ENCODE assay signal across 10 cellular contexts in the genomic region with DNA sequence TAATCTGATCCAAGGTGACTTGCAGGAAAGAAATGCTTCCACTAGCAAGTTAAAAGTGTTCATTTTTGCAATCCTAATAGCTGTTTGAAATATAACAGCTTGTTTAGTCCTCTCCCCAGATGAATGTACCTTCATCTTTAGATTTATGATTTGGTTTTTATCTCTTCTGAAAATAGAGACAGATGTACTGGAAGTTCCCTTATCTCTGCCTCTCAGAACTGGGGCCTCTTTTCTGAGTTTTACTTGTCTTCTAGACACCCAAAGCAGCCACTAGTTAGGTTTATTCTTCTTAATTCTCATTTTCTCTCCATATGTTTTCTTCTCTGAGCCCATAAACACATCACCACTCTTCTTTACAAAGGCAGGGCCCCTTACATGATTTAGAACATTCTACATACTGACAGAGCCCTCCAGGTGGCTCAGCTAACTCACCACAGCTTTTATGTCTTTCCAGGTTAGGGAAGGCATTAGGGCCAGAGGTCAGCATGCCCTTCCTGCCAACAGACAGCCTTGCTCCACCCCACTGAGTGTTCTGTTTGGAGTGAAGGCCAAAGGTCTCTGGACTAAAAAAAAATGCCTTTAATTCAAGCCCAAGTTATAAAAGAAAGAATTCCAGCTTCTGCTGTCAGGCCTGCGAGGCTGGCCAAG.
A peak's percentile ranks its signal among the peaks of the same experiment; 100 is the strongest.
DNase-seq lines count a peak whose midpoint lies in the region; ATAC-seq, FAIRE-seq and TF ChIP-seq lines count a peak whose summit lies in the region.
"Had no signal": no experiment of that assay in that cellular context is flagged by ENCODE, and none has a peak within 500 bp of the region (broad histone marks: within the 10 kb centered on the region; RNA-seq: fewer than 3 reads in every experiment).

No MANE protein-coding gene starts in this region.

- intact Hi-C loops in heart left ventricle (cut with DNase I): loop anchor here in 9 of 10 donors (2.0 to 10.0 kb wide), 8 partner anchors 75 to 220 kb away; partner anchors contain the start of gene MAP4K3 (in 5 of the 9)
- intact Hi-C loops in cardiac septum (cut with DNase I): loop anchor here (5.0 kb wide), 2 partner anchors 135 to 215 kb away; no protein-coding TSS in a partner anchor
- intact Hi-C loops in upper lobe of right lung (cut with DNase I): no loop called here

- no peak overlapping the region for H2BK15ac ChIP-seq in H1 (ENCODE audit: low read length)

- H3K4me3 Mint-ChIP-seq in naive B cell: no peak overlapping the region

- no peak overlapping the region for H4K91ac ChIP-seq in H1 (replicated peaks; ENCODE audit: insufficient read length, low read length)

- H4K20me1 ChIP-seq in H1 (replicated peaks in 1 of 2; ENCODE audit: control insufficient read depth in 1 of 2, insufficient read depth in 2 of 2, low read length in 2 of 2): no peaks in the 10 kb centered on the region
- H4K20me1 ChIP-seq: BLaER1 treated with 17β-estradiol and CSF1 and Interleukin-3, amounts not matched to agents 10 nM and 100 nM had no signal

- H3K18ac ChIP-seq in H1 (ENCODE audit: extremely low read depth, low read length): no peak overlapping the region

- no peak for TF ChIP-seq EP300 in H1 (IDR thresholded peaks at IDR 0.05; ENCODE audit: borderline replicate concordance in 1 of 2, low read depth in 2 of 2, low read length in 2 of 2)

- H3K9me3 Mint-ChIP-seq in naive B cell: no peaks in the 10 kb centered on the region

- H3K4ac ChIP-seq in H1 (replicated peaks; ENCODE audit: insufficient read length, low read depth, low read length): no peak overlapping the region

- peaks cover 0 to 4% (median 0%) of the 10 kb centered on the region in 3 donors for H3K27me3 Mint-ChIP-seq in naive B cell

- H3K27me3 ChIP-seq in heart left ventricle (no peaks in the 10 kb centered on the region), H1 (replicated peaks in 1 of 4; ENCODE audit: control insufficient read depth in 3 of 4, extremely low read depth in 1 of 4, insufficient read depth in 3 of 4, low read length in 3 of 4) (no peaks in the 10 kb centered on the region), upper lobe of right lung (no peaks in the 10 kb centered on the region)

- TF ChIP-seq POLR2A in heart left ventricle (IDR thresholded peaks at IDR 0.05): no peak
- TF ChIP-seq POLR2A in H1 (IDR thresholded peaks at IDR 0.05; ENCODE audit: control extremely low read depth in 1 of 2, low read depth in 2 of 2, low read length in 2 of 2): no peak

- H3K23me2 ChIP-seq in H1 (ENCODE audit: low read depth, low read length): no peaks in the 10 kb centered on the region

- no peak overlapping the region for H4K8ac ChIP-seq in H1 (ENCODE audit: extremely low read depth, insufficient read depth, low read length)

- 38 to 80% (median 56%) methylated on average over 1 of the region's 1 CpG for WGBS in heart left ventricle, 4 donors
- 79% methylated on average over 1 of the region's 1 CpG; no CpG with 5 or more reads in 1 of the 2 experiments for WGBS in H1 (ENCODE audit: extremely low coverage in 1 of 2, insufficient coverage in 1 of 2, insufficient read length in 1 of 2, insufficient replicate concordance in 2 of 2, low coverage in 1 of 2, low lambda C conversion rate in 2 of 2, missing lambda C conversion rate in 1 of 2), 2 experiments

- H3K79me1 ChIP-seq in H1 (ENCODE audit: low read depth, low read length): no peaks in the 10 kb centered on the region

- no peak overlapping the region for H3K4me2 ChIP-seq in H1 (ENCODE audit: insufficient read depth in 1 of 2, low read depth in 2 of 2, low read length in 2 of 2)

- H3K4me1 ChIP-seq in heart left ventricle (peaks cover 10 to 93% (median 73%) of the 10 kb centered on the region in 12 donors), H1 (replicated peaks in 1 of 4; ENCODE audit: control insufficient read depth in 3 of 4, insufficient read depth in 4 of 4, low read length in 3 of 4) (peaks cover 5 to 21% (median 15%) of the 10 kb centered on the region in 4 experiments), upper lobe of right lung (peaks cover 66% of the 10 kb centered on the region)

- H3K14ac ChIP-seq in H1 (ENCODE audit: insufficient read length): no peak overlapping the region

- POLR2A ChIA-PET in H1 (lab: Charles Lee; ENCODE audit: partially characterized antibody): interaction anchor here (0.7 kb wide), 1 partner anchor 82 kb away, joined by 3 read pairs; no protein-coding TSS in a partner anchor

- no peak for ATAC-seq in heart left ventricle
- no peak for ATAC-seq in naive B cell (ENCODE audit: low read depth in 2 of 2)
- peak; percentile 27 for ATAC-seq in upper lobe of right lung
- no peak for ATAC-seq in GM21423 (IDR thresholded peaks at IDR 0.05; ENCODE audit: unreplicated experiment)

- H2BK20ac ChIP-seq in H1 (ENCODE audit: low read length): no peak overlapping the region

- no peak overlapping the region for H3K56ac ChIP-seq in H1 (replicated peaks; ENCODE audit: insufficient read length, low read depth, low read length)

- H3K23ac ChIP-seq in H1 (ENCODE audit: insufficient read length): no peak overlapping the region

- DNase-seq in heart left ventricle (peak in 1 of 5 donors; percentile 27), cardiac septum (ENCODE audit: low spot score) (no peak), H1 (ENCODE audit: low read depth in 1 of 2, low spot score in 2 of 2) (no peak), naive B cell (no peak), upper lobe of right lung (no peak), DMS153 (lab: John Stamatoyannopoulos, UW) (no peak), NAMALWA (ENCODE audit: low spot score) (no peak)
- DNase-seq: NCI-H524 treated with DMSO at 0.1 percent for 48 hours had no signal

- FAIRE-seq in H1 (lab: Jason Lieb, UNC): no peak

- peak in 1 of 2 experiments; percentile 12; a peak in 1 of 4 replicates for TF ChIP-seq RAD21 in H1 (IDR thresholded peaks at IDR 0.05 in 1 of 2, conservative IDR thresholded peaks at IDR 0.05 in 1 of 2; ENCODE audit: low read depth in 2 of 2, low read length in 2 of 2)

- peaks cover 14 to 16% (median 16%) of the 10 kb centered on the region in 3 donors for H3K4me1 Mint-ChIP-seq in naive B cell

- peak overlapping the region in 5 of 6 donors; percentile 13 to 55 (median 31) for H3K27ac Mint-ChIP-seq in naive B cell

- H3K27ac ChIP-seq in heart left ventricle (peak overlapping the region; percentile 26 to 89 (median 76)), H1 (ENCODE audit: low read depth, low read length) (no peak overlapping the region), upper lobe of right lung (peak overlapping the region; percentile 45)
- H3K27ac ChIP-seq: BLaER1 treated with 17β-estradiol and CSF1 and Interleukin-3, amounts not matched to agents 10 nM and 100 nM had no signal

- H2BK12ac ChIP-seq in H1 (ENCODE audit: low read depth, low read length): no peak overlapping the region

- CTCF ChIA-PET in H1 (lab: Charles Lee; ENCODE audit: partially characterized antibody): interaction anchor here (0.6 to 4.3 kb wide), 8 partner anchors 10 to 1752 kb away, joined by 3 to 19 read pairs (median 5); no protein-coding TSS in a partner anchor

- no peak overlapping the region for H2BK120ac ChIP-seq in H1 (replicated peaks; ENCODE audit: low read depth, low read length)

- H4K5ac ChIP-seq in H1 (ENCODE audit: insufficient read length, low read depth, low read length): no peak overlapping the region

- peaks cover 0 to 3% of the 10 kb centered on the region in 2 donors for H3K36me3 Mint-ChIP-seq in naive B cell

- H3K9me3 ChIP-seq in heart left ventricle: no peaks in the 10 kb centered on the region
- no peaks in the 10 kb centered on the region for H3K9me3 ChIP-seq in H1 (ENCODE audit: insufficient read depth in 2 of 2, low read depth in 1 of 2, low read length in 1 of 2)
- no peaks in the 10 kb centered on the region for H3K9me3 ChIP-seq in upper lobe of right lung
- H3K9me3 ChIP-seq: BLaER1 treated with 17β-estradiol and CSF1 and Interleukin-3, amounts not matched to agents 10 nM and 100 nM had no signal

- H2AFZ ChIP-seq in H1 (ENCODE audit: low read length): no peak overlapping the region

- TF ChIP-seq CTCF in heart left ventricle (IDR thresholded peaks at IDR 0.05): no peak
- no peak for TF ChIP-seq CTCF in H1 (IDR thresholded peaks at IDR 0.05; ENCODE audit: control extremely low read depth in 1 of 3, insufficient read depth in 1 of 3, low read depth in 1 of 3, low read length in 3 of 3)
- no peak for TF ChIP-seq CTCF in upper lobe of right lung (IDR thresholded peaks at IDR 0.05)

- no peak overlapping the region for H2BK5ac ChIP-seq in H1 (ENCODE audit: low read depth, low read length)

- no peak overlapping the region for H2AK5ac ChIP-seq in H1 (ENCODE audit: low read depth, low read length)

- no peak overlapping the region for H3K4me3 ChIP-seq in heart left ventricle
- no peak overlapping the region for H3K4me3 ChIP-seq in H1 (ENCODE audit: extremely low read depth in 1 of 4, insufficient read depth in 2 of 4, low read depth in 3 of 4, low read length in 4 of 4)
- no peak overlapping the region for H3K4me3 ChIP-seq in upper lobe of right lung
- H3K4me3 ChIP-seq: BLaER1 treated with 17β-estradiol and CSF1 and Interleukin-3, amounts not matched to agents 10 nM and 100 nM had no signal

- H3K79me2 ChIP-seq in H1 (ENCODE audit: control insufficient read depth in 1 of 2, insufficient read depth in 2 of 2, low read length in 2 of 2): no peaks in the 10 kb centered on the region

- no peak overlapping the region for H3K9ac ChIP-seq in H1 (replicated peaks in 1 of 4; ENCODE audit: extremely low read depth in 1 of 4, low read depth in 3 of 4, low read length in 3 of 4)
- H3K9ac ChIP-seq: BLaER1 treated with 17β-estradiol and CSF1 and Interleukin-3, amounts not matched to agents 10 nM and 100 nM had no signal

- H3K36me3 ChIP-seq in heart left ventricle (no peaks in the 10 kb centered on the region), H1 (ENCODE audit: control insufficient read depth in 2 of 4, insufficient read depth in 4 of 4, low read length in 3 of 4) (no peaks in the 10 kb centered on the region), upper lobe of right lung (no peaks in the 10 kb centered on the region)
- H3K36me3 ChIP-seq: BLaER1 treated with 17β-estradiol and CSF1 and Interleukin-3, amounts not matched to agents 10 nM and 100 nM had no signal

TF ChIP-seq in H1, 55 proteins besides CTCF, POLR2A, EP300 and RAD21:
- TF ChIP-seq TCF12 (IDR thresholded peaks at IDR 0.05; ENCODE audit: low read depth, low read length): 0 out of 2 replicates have a peak, but pooled peaks have one; percentile 23
- no peak for TF ChIP-seq SP4 (IDR thresholded peaks at IDR 0.05; ENCODE audit: low read length)
